22 cellular contexts compared by ENCODE assay signal in the genomic region with DNA sequence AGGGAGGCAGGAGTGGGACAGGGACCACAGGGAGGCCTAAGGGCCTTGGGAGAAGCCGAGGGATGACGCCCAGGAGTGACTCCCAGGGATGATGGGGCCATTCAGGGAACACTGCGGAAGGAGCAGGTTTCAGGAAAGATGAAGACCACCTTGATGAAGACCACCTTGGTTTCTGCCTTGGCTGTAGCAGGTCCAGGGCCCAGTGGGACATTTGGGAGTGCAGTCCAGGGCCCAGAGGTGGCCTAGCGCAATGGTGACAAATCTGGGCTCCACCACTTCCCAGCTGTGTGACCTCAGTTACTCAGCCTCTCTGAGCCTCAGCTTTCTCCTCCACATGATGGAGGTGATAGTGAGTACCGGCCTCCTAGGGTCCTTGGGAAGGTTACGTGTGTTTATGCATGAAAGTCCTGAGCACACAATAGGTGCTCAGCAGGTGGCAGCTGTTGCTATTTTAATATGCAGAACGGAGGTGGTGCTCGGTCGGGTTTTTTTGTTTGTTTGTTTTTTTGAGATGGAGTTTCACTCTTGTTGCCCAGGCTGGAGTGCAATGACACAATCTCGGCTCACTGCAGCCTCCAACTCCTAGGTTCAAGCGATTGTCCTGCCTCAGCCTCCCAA. TPM values are rescaled to one million over a fixed set of nuclear protein-coding genes. Genes with fewer than 3 reads are reported as not detected.
"Had no signal": no experiment of that assay in that cellular context is flagged by ENCODE, and none has a peak within 500 bp of the region (broad histone marks: within the 10 kb centered on the region; RNA-seq: fewer than 3 reads in every experiment).

No MANE protein-coding gene starts in this region.

- FAIRE-seq: islet of Langerhans had no signal

- H3K36me3 ChIP-seq: adrenal gland, cardiac muscle cell, esophagus squamous epithelium, right atrium auricular region, transverse colon, vagina had no signal

- H3K27ac Mint-ChIP-seq: activated CD4-positive, alpha-beta memory T cell treated with anti-CD3 and anti-CD28 coated beads, Interleukin-2, amount 10 ng/mL, durations not matched to agents 7 days and 5 days; activated naive CD4-positive, alpha-beta T cell treated with anti-CD3 and anti-CD28 coated beads, Interleukin-2, amount 50 U/mL, for 24 hours; progenitor cell of endocrine pancreas; T-helper 17 cell had no signal

- H3K4me3 ChIP-seq: adrenal gland, cardiac muscle cell, dorsolateral prefrontal cortex, esophagus squamous epithelium, right atrium auricular region, skin epidermis, transverse colon, vagina had no signal

- H3K4me1 Mint-ChIP-seq: activated naive CD4-positive, alpha-beta T cell treated with anti-CD3 and anti-CD28 coated beads, Interleukin-2, amount 50 U/mL, for 24 hours had no signal

- H3K9me3 ChIP-seq: adrenal gland, esophagus squamous epithelium, right atrium auricular region, transverse colon, vagina had no signal

- H3K36me3 Mint-ChIP-seq: activated naive CD4-positive, alpha-beta T cell treated with anti-CD3 and anti-CD28 coated beads, Interleukin-2, amount 50 U/mL, for 24 hours had no signal

- H3K4me1 ChIP-seq: adrenal gland, right atrium auricular region, transverse colon, vagina had no signal

- ATAC-seq: left lobe of liver, T-helper 17 cell had no signal

- H3K27ac ChIP-seq: adrenal gland, cardiac muscle cell, dorsolateral prefrontal cortex, esophagus squamous epithelium, right atrium auricular region, skin epidermis, transverse colon, vagina had no signal

- H3K27me3 ChIP-seq: adrenal gland, cardiac muscle cell, dorsolateral prefrontal cortex, right atrium auricular region, transverse colon, vagina had no signal

- H3K4me3 Mint-ChIP-seq: activated CD4-positive, alpha-beta memory T cell treated with anti-CD3 and anti-CD28 coated beads, Interleukin-2, amount 10 ng/mL, durations not matched to agents 7 days and 5 days; activated naive CD4-positive, alpha-beta T cell treated with anti-CD3 and anti-CD28 coated beads, Interleukin-2, amount 50 U/mL, for 24 hours; T-helper 17 cell had no signal

- H3K9me3 Mint-ChIP-seq: activated CD4-positive, alpha-beta memory T cell treated with anti-CD3 and anti-CD28 coated beads, Interleukin-2, amount 10 ng/mL, durations not matched to agents 7 days and 5 days; activated naive CD4-positive, alpha-beta T cell treated with anti-CD3 and anti-CD28 coated beads, Interleukin-2, amount 50 U/mL, for 24 hours had no signal

- H3K27me3 Mint-ChIP-seq: activated naive CD4-positive, alpha-beta T cell treated with anti-CD3 and anti-CD28 coated beads, Interleukin-2, amount 50 U/mL, for 24 hours; T-helper 17 cell had no signal

- DNase-seq: activated CD4-positive, alpha-beta memory T cell treated with anti-CD3 and anti-CD28 coated beads, Interleukin-2, amount 10 ng/mL, durations not matched to agents 7 days and 5 days; activated CD4-positive, alpha-beta T cell treated with anti-CD3 and anti-CD28 coated beads for 4 hours; activated effector memory CD4-positive, alpha-beta T cell treated with anti-CD3 and anti-CD28 coated beads, Interleukin-2, amount 50 U/mL, for 16 hours; activated T-cell treated with anti-CD3 and anti-CD28 coated beads, Interleukin-2, amount 50 U/mL, for 48 hours; adrenal gland; dorsolateral prefrontal cortex; esophagus squamous epithelium; stimulated activated CD4-positive, alpha-beta T cell treated with anti-CD3 and anti-CD28 coated beads, Interleukin-15, amount 100 ng/mL, for 24 hours; stimulated activated CD4-positive, alpha-beta T cell treated with anti-CD3 and anti-CD28 coated beads, Interleukin-4, amount 100 ng/mL, for 24 hours; stimulated activated naive CD4-positive, alpha-beta T cell; T-helper 17 cell; transverse colon had no signal

RNA-seq across cellular contexts. Expression of gene TSGA10IP, which starts 0.8 kb away (rescaled TPM):
- total RNA-seq: activated CD4-positive, alpha-beta memory T cell treated with anti-CD3 and anti-CD28 coated beads, Interleukin-2, amount 10 ng/mL, durations not matched to agents 7 days and 5 days; esophagus squamous epithelium; fibroblast of villous mesenchyme; left lobe of liver; lung microvascular endothelial cell; progenitor cell of endocrine pancreas; right atrium auricular region; T-helper 17 cell; transverse colon; vagina had no signal
